In genomic region chr10:130775311-130775710, GRCh38 we compare ENCODE assay signal across 26 cellular contexts.
"Had no signal": no experiment of that assay in that cellular context is flagged by ENCODE, and none has a peak within 500 bp of the region (broad histone marks: within the 10 kb centered on the region; RNA-seq: fewer than 3 reads in every experiment).

No MANE protein-coding gene starts in this region.

- H3K4me3 Mint-ChIP-seq: nephron; neural progenitor cell; stimulated activated memory B cell treated with anti-CD40 and anti-IgM and Interleukin-4, amounts not matched to agents 10 μg/mL and 1 μg/mL and 100 μg/mL, for 72 hours; stimulated activated naive CD8-positive, alpha-beta T cell treated with anti-CD3 and anti-CD28 coated beads, Interleukin-15, amount 100 ng/mL, for 72 hours; type B pancreatic cell had no signal

- H3K4me3 ChIP-seq: left lung, lower lobe of right lung, neural progenitor cell, tibial nerve, vagina had no signal

- H3K36me3 ChIP-seq: left lung, lower lobe of right lung, neural progenitor cell, neutrophil, tibial nerve, vagina had no signal

- H3K9me3 Mint-ChIP-seq: stimulated activated naive CD8-positive, alpha-beta T cell treated with anti-CD3 and anti-CD28 coated beads, Interleukin-15, amount 100 ng/mL, for 72 hours; type B pancreatic cell had no signal

- H3K27ac Mint-ChIP-seq: nephron; neural progenitor cell; progenitor cell of endocrine pancreas; stimulated activated memory B cell treated with anti-CD40 and anti-IgM and Interleukin-4, amounts not matched to agents 10 μg/mL and 1 μg/mL and 100 μg/mL, for 72 hours; stimulated activated naive CD8-positive, alpha-beta T cell treated with anti-CD3 and anti-CD28 coated beads, Interleukin-15, amount 100 ng/mL, for 72 hours; type B pancreatic cell had no signal

- H3K4me1 ChIP-seq: left lung, lower lobe of right lung, parathyroid adenoma, tibial nerve, vagina had no signal

- H3K9me3 ChIP-seq: left lung, lower lobe of right lung, neutrophil, tibial nerve, vagina had no signal

- H3K36me3 Mint-ChIP-seq: neural progenitor cell; stimulated activated memory B cell treated with anti-CD40 and anti-IgM and Interleukin-4, amounts not matched to agents 10 μg/mL and 1 μg/mL and 100 μg/mL, for 72 hours; type B pancreatic cell had no signal

- ATAC-seq: left colon; left lung; lower lobe of right lung; right cardiac atrium; sciatic nerve; stimulated activated memory B cell treated with anti-CD40 and anti-IgM and Interleukin-4, amounts not matched to agents 10 μg/mL and 1 μg/mL and 100 μg/mL, for 72 hours; stimulated activated naive CD8-positive, alpha-beta T cell treated with anti-CD3 and anti-CD28 coated beads, Interleukin-15, amount 100 ng/mL, for 72 hours had no signal

- H3K4me1 Mint-ChIP-seq: stimulated activated memory B cell treated with anti-CD40 and anti-IgM and Interleukin-4, amounts not matched to agents 10 μg/mL and 1 μg/mL and 100 μg/mL, for 72 hours; stimulated activated naive CD8-positive, alpha-beta T cell treated with anti-CD3 and anti-CD28 coated beads, Interleukin-15, amount 100 ng/mL, for 72 hours had no signal

- DNase-seq: hippocampal formation; left colon; lower lobe of right lung; mammary epithelial cell; mesenchymal stem cell; occipital lobe; right cardiac atrium; small intestine; stimulated activated CD4-positive, alpha-beta T cell treated with anti-CD3 and anti-CD28 coated beads, Interleukin-1b, Interleukin-23, amount 100 ng/mL, for 48 hours; stimulated activated CD4-positive, alpha-beta T cell treated with anti-CD3 and anti-CD28 coated beads, Interleukin-2, amount 100 ng/mL, for 48 hours; stimulated activated CD4-positive, alpha-beta T cell treated with anti-CD3 and anti-CD28 coated beads, Interleukin-4, amount 100 ng/mL, for 4 hours; stimulated activated CD8-positive, alpha-beta memory T cell treated with anti-CD3 and anti-CD28 coated beads, Interleukin-4, amount 100 ng/mL, for 48 hours; stimulated activated naive CD4-positive, alpha-beta T cell treated with Interleukin-2 at 50 U/mL for 16 hours; stimulated activated naive CD8-positive, alpha-beta T cell treated with anti-CD3 and anti-CD28 coated beads, Interleukin-15, amount 100 ng/mL, for 72 hours; substantia nigra had no signal

- H3K27me3 ChIP-seq: neural progenitor cell, vagina had no signal

- H3K27ac ChIP-seq: left lung, lower lobe of right lung, neural progenitor cell, neutrophil, parathyroid adenoma, tibial nerve, vagina had no signal
